Comparison of ENCODE assay signal across 9 cellular contexts in the genomic region with DNA sequence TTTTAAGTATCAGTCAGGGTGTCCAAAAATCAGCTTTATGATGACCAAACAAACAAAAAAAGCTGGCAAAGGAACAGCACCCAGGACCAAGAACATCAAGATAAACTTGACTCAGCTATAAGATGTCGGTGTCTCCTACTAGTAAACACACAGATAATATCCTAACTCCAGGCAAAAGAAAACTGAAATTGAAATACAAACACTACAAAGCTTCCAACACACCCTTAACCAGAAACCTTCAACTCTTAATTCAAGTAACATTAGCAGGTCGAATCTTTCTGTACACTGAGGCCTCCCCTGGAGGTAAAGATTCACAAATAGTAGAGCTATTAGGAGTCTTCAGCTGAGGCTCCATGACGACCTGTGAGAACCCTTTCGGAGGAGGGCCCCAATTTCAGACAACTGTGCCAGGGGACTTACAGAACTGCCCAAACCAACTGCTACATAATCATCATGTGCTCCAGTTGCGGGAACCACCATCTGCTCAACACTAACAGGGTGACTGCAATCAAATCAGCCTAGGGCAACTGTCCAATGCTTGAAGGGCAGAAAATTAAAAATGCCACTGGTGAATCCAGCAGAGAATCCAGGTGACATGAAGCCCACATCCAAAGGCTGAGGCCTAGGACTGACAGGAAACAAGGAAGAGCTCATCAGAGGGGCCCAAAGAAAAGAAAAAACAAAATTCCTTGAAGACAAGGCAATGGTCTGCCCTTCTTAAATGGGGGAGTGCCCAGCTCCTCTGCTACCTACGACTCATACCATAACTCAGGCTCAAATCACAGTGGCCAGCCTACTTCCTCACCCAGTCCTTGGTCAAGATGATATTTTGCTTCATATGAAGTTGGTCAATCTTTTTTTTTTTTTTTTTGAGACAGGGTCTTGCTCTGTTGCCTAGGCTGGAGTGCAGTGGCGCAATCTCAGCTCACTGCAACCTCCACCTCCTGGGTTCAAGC. TPM values are rescaled to one million over a fixed set of nuclear protein-coding genes. Genes with fewer than 3 reads are reported as not detected.
DNase-seq lines count a peak whose midpoint lies in the region; ATAC-seq, FAIRE-seq and TF ChIP-seq lines count a peak whose summit lies in the region.
"Had no signal": no experiment of that assay in that cellular context is flagged by ENCODE, and none has a peak within 500 bp of the region (broad histone marks: within the 10 kb centered on the region; RNA-seq: fewer than 3 reads in every experiment).

No MANE protein-coding gene starts in this region.

- H3K27me3 ChIP-seq in rectal smooth muscle tissue (ENCODE audit: control insufficient read depth, insufficient read depth, low read length) = no peaks in the 10 kb centered on the region

- TF ChIP-seq POLR2A in GM12892 (IDR thresholded peaks at IDR 0.05; ENCODE audit: low read depth, low read length) = no peak

- DNase-seq in activated T-cell treated with anti-CD3 and anti-CD28 coated beads, Interleukin-2, amount 50 U/mL, for 24 hours = no peak
- no peak for DNase-seq in activated T-cell treated with anti-CD3 and anti-CD28 coated beads, Interleukin-2, amount 50 U/mL, for 48 hours
- peak; percentile 22 for DNase-seq in central memory CD4-positive, alpha-beta T cell
- DNase-seq in activated CD8-positive, alpha-beta memory T cell treated with anti-CD3 and anti-CD28 coated beads, Interleukin-2, amount 50 U/mL, for 48 hours = no peak
- DNase-seq in kidney = no peak
- no peak for DNase-seq in GM12892 (ENCODE audit: insufficient read length)

- H3K27ac ChIP-seq in rectal smooth muscle tissue (ENCODE audit: low read depth, low read length) (peak overlapping the region; percentile 49), kidney (ENCODE audit: low read depth in 2 of 2, low read length in 2 of 2) (peak overlapping the region in 1 of 2 donors; percentile 20)

- no peak for FAIRE-seq in kidney (lab: Jason Lieb, UNC)
- no peak for FAIRE-seq in GM12892 (lab: Jason Lieb, UNC)

- H3K4me3 ChIP-seq in rectal smooth muscle tissue (ENCODE audit: low read length) = peak overlapping the region; percentile 22
- H3K4me3 ChIP-seq in kidney (ENCODE audit: low read length in 2 of 2) = no peak overlapping the region

- ATAC-seq in HG03565 (IDR thresholded peaks at IDR 0.05; ENCODE audit: unreplicated experiment) = peak; percentile 36

- peaks cover 94% of the 10 kb centered on the region for H3K36me3 Mint-ChIP-seq in activated T-cell treated with anti-CD3 and anti-CD28 coated beads, Interleukin-2, amount 50 U/mL, for 24 hours (ENCODE audit: low read depth)

- H3K27me3 Mint-ChIP-seq in activated T-cell treated with anti-CD3 and anti-CD28 coated beads, Interleukin-2, amount 50 U/mL, for 24 hours = no peaks in the 10 kb centered on the region
- H3K27me3 Mint-ChIP-seq: memory B cell had no signal

- H3K9ac ChIP-seq in rectal smooth muscle tissue (ENCODE audit: low read length) (no peak overlapping the region), kidney (ENCODE audit: low read length in 2 of 2) (no peak overlapping the region)

- peak overlapping the region; percentile 87 for H3K27ac Mint-ChIP-seq in activated T-cell treated with anti-CD3 and anti-CD28 coated beads, Interleukin-2, amount 50 U/mL, for 24 hours
- H3K27ac Mint-ChIP-seq: memory B cell had no signal

- H3K9me3 Mint-ChIP-seq in activated T-cell treated with anti-CD3 and anti-CD28 coated beads, Interleukin-2, amount 50 U/mL, for 24 hours = no peaks in the 10 kb centered on the region
- H3K9me3 Mint-ChIP-seq: memory B cell had no signal

- intact Hi-C loops in kidney (cut with DNase I) = no loop called here

- no peak for TF ChIP-seq CTCF in kidney (IDR thresholded peaks at IDR 0.05; ENCODE audit: borderline replicate concordance, extremely low read depth, insufficient read depth)

- peak overlapping the region; percentile 51 for H3K4me3 Mint-ChIP-seq in activated T-cell treated with anti-CD3 and anti-CD28 coated beads, Interleukin-2, amount 50 U/mL, for 24 hours
- H3K4me3 Mint-ChIP-seq: memory B cell had no signal

- H3K4me1 ChIP-seq in rectal smooth muscle tissue (ENCODE audit: control insufficient read depth, insufficient read depth, low read length) = peaks cover 6% of the 10 kb centered on the region
- H3K4me1 ChIP-seq in kidney (ENCODE audit: control insufficient read depth in 1 of 2, insufficient read depth in 1 of 2, low read depth in 1 of 2, low read length in 2 of 2) = peaks cover 10 to 13% of the 10 kb centered on the region in 2 donors

- H3K9me3 ChIP-seq in kidney (ENCODE audit: control insufficient read depth in 1 of 2, low read length in 2 of 2) = no peaks in the 10 kb centered on the region

- H3K36me3 ChIP-seq in rectal smooth muscle tissue (ENCODE audit: control insufficient read depth, insufficient read depth, low read length) (no peaks in the 10 kb centered on the region), kidney (ENCODE audit: control insufficient read depth in 1 of 2, insufficient read depth in 2 of 2, low read length in 2 of 2) (peaks cover 8 to 10% of the 10 kb centered on the region in 2 donors)

- H3K4me1 Mint-ChIP-seq in activated T-cell treated with anti-CD3 and anti-CD28 coated beads, Interleukin-2, amount 50 U/mL, for 24 hours (ENCODE audit: low read depth) = peaks cover 57% of the 10 kb centered on the region

RNA-seq across cellular contexts. Expression of gene XPNPEP1, which starts 20.0 kb away (rescaled TPM):
- 62.4 TPM for total RNA-seq in kidney
- 34.4 TPM for polyA plus RNA-seq in kidney (ENCODE audit: insufficient read depth, low read depth, low replicate concordance)
- 35.7 TPM for polyA plus RNA-seq in GM12892 (2012; ENCODE audit: missing spikeins)
